2 cellular contexts compared by ENCODE assay signal in genomic region chr4:16545656-16546055, GRCh38.
TF ChIP-seq lines count a peak whose summit lies in the region.

No MANE protein-coding gene starts in this region.

TF ChIP-seq in SK-N-SH treated with all-trans-retinoic acid at 6 μM for 48 hours, 23 proteins besides CTCF, POLR2A, EP300 and RAD21 (continued from another document):
- TF ChIP-seq POU6F1 (CRISPR knock-in tag; IDR thresholded peaks at IDR 0.05; ENCODE audit: borderline replicate concordance, low read depth), result no peak
- TF ChIP-seq CSDC2 (CRISPR knock-in tag; IDR thresholded peaks at IDR 0.05), result no peak
- TF ChIP-seq RARB (CRISPR knock-in tag; IDR thresholded peaks at IDR 0.05), result no peak
- no peak for TF ChIP-seq CREB5 (CRISPR knock-in tag; IDR thresholded peaks at IDR 0.05; ENCODE audit: low read depth)
- no peak for TF ChIP-seq PPARA (CRISPR knock-in tag; IDR thresholded peaks at IDR 0.05; ENCODE audit: borderline replicate concordance)

TF ChIP-seq in SK-N-SH, 30 proteins besides CTCF, POLR2A, EP300 and RAD21 (continued from another document):
- TF ChIP-seq USF2 (IDR thresholded peaks at IDR 0.05; ENCODE audit: borderline replicate concordance, low read depth, low read length), result no peak
- TF ChIP-seq JUND (IDR thresholded peaks at IDR 0.05), result no peak
- TF ChIP-seq TEAD4 (IDR thresholded peaks at IDR 0.05; ENCODE audit: borderline replicate concordance, insufficient read depth), result no peak
- TF ChIP-seq SMC3 (IDR thresholded peaks at IDR 0.05; ENCODE audit: low read depth, low read length), result no peak
